8 cellular contexts compared by ENCODE assay signal in genomic region chr12:132986001-132986884, GRCh38. TPM values are rescaled to one million over a fixed set of nuclear protein-coding genes. Genes with fewer than 3 reads are reported as not detected.
A peak's percentile ranks its signal among the peaks of the same experiment; 100 is the strongest.
DNase-seq lines count a peak whose midpoint lies in the region; ATAC-seq and TF ChIP-seq lines count a peak whose summit lies in the region.

TSS of gene ZNF26 (plus strand) at chr12:132986367. CDS start at chr12:132986841, 474 bp downstream.

- peaks cover 50% of the 10 kb centered on the region for H3K79me2 ChIP-seq in SK-N-SH (ENCODE audit: insufficient read depth)

- peak in 1 of 2 donors; percentile 48 for TF ChIP-seq POLR2A in suprapubic skin (IDR thresholded peaks at IDR 0.05)

- ATAC-seq in HG02571 (IDR thresholded peaks at IDR 0.05; ENCODE audit: unreplicated experiment) = peak; percentile 93

- peak; percentile 82 for DNase-seq in GM04504 (ENCODE audit: low read depth)
- peak; percentile 80 for DNase-seq in NCI-H1048 (lab: John Stamatoyannopoulos, UW)
- DNase-seq in SK-N-SH = peak; percentile 93
- DNase-seq in activated naive CD4-positive, alpha-beta T cell treated with anti-CD3 and anti-CD28 coated beads, Interleukin-2, amount 50 U/mL, for 16 hours = peak; percentile 88
- DNase-seq in globus pallidus (ENCODE audit: low spot score) = peak; percentile 93
- peak; percentile 62 to 96 (median 88) for DNase-seq in nucleus accumbens (lab: John Stamatoyannopoulos, UW)
- peak; percentile 90 to 91 for DNase-seq in suprapubic skin (ENCODE audit: low spot score in 2 of 2)

- H4K20me1 ChIP-seq in SK-N-SH (ENCODE audit: insufficient read depth) = no peaks in the 10 kb centered on the region

- H2AFZ ChIP-seq in SK-N-SH (ENCODE audit: low read depth) = peak within 1 kb of the TSS; percentile 100

- H3K4me1 ChIP-seq in SK-N-SH (ENCODE audit: control insufficient read depth in 1 of 2, insufficient read depth in 2 of 2, low read depth in 1 of 2, low read length in 1 of 2) (peaks cover 0 to 5% of the 10 kb centered on the region in 2 experiments; a peak in 1 of 4 replicates), suprapubic skin (peaks cover 16% of the 10 kb centered on the region)

- peaks cover 3% of the 10 kb centered on the region for H3F3A ChIP-seq in SK-N-SH (replicated peaks; ENCODE audit: insufficient read depth)

- TF ChIP-seq CTCF in SK-N-SH (IDR thresholded peaks at IDR 0.05) (no peak), suprapubic skin (IDR thresholded peaks at IDR 0.05) (no peak)

- TF ChIP-seq RAD21 in SK-N-SH (IDR thresholded peaks at IDR 0.05; ENCODE audit: low read length) = no peak

- peak within 1 kb of the TSS; percentile 71 for H3K9ac ChIP-seq in SK-N-SH

- H3K36me3 ChIP-seq in SK-N-SH (replicated peaks in 1 of 2; ENCODE audit: control insufficient read depth in 1 of 2, insufficient read depth in 2 of 2, low read length in 1 of 2) (peaks cover 2 to 28% of the 10 kb centered on the region in 2 experiments), suprapubic skin (peaks cover 19% of the 10 kb centered on the region)

- peaks cover 13% of the 10 kb centered on the region for H3K9me3 ChIP-seq in SK-N-SH
- peaks cover 14% of the 10 kb centered on the region for H3K9me3 ChIP-seq in suprapubic skin

- CTCF ChIA-PET in SK-N-SH (lab: Yijun Ruan, JAX) = interaction anchor here (1.2 kb wide), 1 partner anchor 13 kb away, joined by 3 read pairs; no protein-coding TSS in a partner anchor

- peak within 1 kb of the TSS; percentile 81 for H3K4me2 ChIP-seq in SK-N-SH

- peak within 1 kb of the TSS; percentile 91 to 98 for H3K4me3 ChIP-seq in SK-N-SH (ENCODE audit: low read depth in 2 of 2, low read length in 1 of 2)
- H3K4me3 ChIP-seq in suprapubic skin = peak within 1 kb of the TSS; percentile 75

- H3K27me3 ChIP-seq in SK-N-SH (ENCODE audit: insufficient read depth) (no peaks in the 10 kb centered on the region), suprapubic skin (no peaks in the 10 kb centered on the region)

- POLR2A ChIA-PET in SK-N-SH (lab: Yijun Ruan, JAX) = interaction anchor here (0.6 to 1.5 kb wide), 8 partner anchors 11 to 195 kb away, joined by 3 to 6 read pairs (median 4); partner anchors contain the start of genes CHFR, ZNF268 and ZNF605

- TF ChIP-seq EP300 in SK-N-SH (IDR thresholded peaks at IDR 0.05; ENCODE audit: borderline replicate concordance in 1 of 2, low read depth in 1 of 2, low read length in 1 of 2) = peak in 1 of 2 experiments; percentile 13; a peak in 1 of 4 replicates
- TF ChIP-seq EP300 in suprapubic skin (IDR thresholded peaks at IDR 0.05) = no peak

- 4% methylated on average over 41 of the region's 76 CpGs for WGBS in SK-N-SH (ENCODE audit: low lambda C conversion rate)
- 1% methylated on average over 42 of the region's 76 CpGs for WGBS in suprapubic skin

- H3K27ac ChIP-seq in SK-N-SH (ENCODE audit: low read depth in 2 of 2, low read length in 1 of 2) (peak within 1 kb of the TSS; percentile 66 to 89), suprapubic skin (peak within 1 kb of the TSS; percentile 81)

- no peaks in the 10 kb centered on the region for H3K9me2 ChIP-seq in SK-N-SH

TF ChIP-seq in SK-N-SH, 30 proteins besides CTCF, POLR2A, EP300 and RAD21 (continues in another document):
- no peak; the same call in 1 of the 2 replicates for TF ChIP-seq USF2 (IDR thresholded peaks at IDR 0.05; ENCODE audit: borderline replicate concordance, low read depth, low read length)
- TF ChIP-seq USF1 (IDR thresholded peaks at IDR 0.05; ENCODE audit: borderline replicate concordance, low read depth) = 0 out of 2 replicates have a peak, but pooled peaks have one; percentile 26
- 0 out of 2 replicates have a peak, but pooled peaks have one; percentile 4 for TF ChIP-seq REST (IDR thresholded peaks at IDR 0.05; ENCODE audit: low read depth, low read length)
- TF ChIP-seq POLR2AphosphoS5 (IDR thresholded peaks at IDR 0.05; ENCODE audit: low read depth, low read length) = peak; percentile 87
- TF ChIP-seq CHD2 (IDR thresholded peaks at IDR 0.05; ENCODE audit: low read length, partially characterized antibody) = peak; percentile 93
- TF ChIP-seq TAF1 (IDR thresholded peaks at IDR 0.05; ENCODE audit: borderline replicate concordance, low read depth, low read length) = peak; percentile 75
- TF ChIP-seq JUND (IDR thresholded peaks at IDR 0.05) = no peak
- no peak for TF ChIP-seq FOSL2 (IDR thresholded peaks at IDR 0.05; ENCODE audit: borderline replicate concordance, low read depth)
- no peak for TF ChIP-seq PBX3 (IDR thresholded peaks at IDR 0.05)
- no peak for TF ChIP-seq EZH2phosphoT487 (IDR thresholded peaks at IDR 0.05; ENCODE audit: borderline replicate concordance, low read depth)
- no peak for TF ChIP-seq TEAD4 (IDR thresholded peaks at IDR 0.05; ENCODE audit: borderline replicate concordance, insufficient read depth)
- no peak for TF ChIP-seq SMC3 (IDR thresholded peaks at IDR 0.05; ENCODE audit: low read depth, low read length)
- TF ChIP-seq FOXM1 (IDR thresholded peaks at IDR 0.05; ENCODE audit: low read depth) = no peak
- TF ChIP-seq YY1 (IDR thresholded peaks at IDR 0.05; ENCODE audit: low read depth) = 0 out of 2 replicates have a peak, but pooled peaks have one; percentile 59
- 0 out of 2 replicates have a peak, but pooled peaks have one; percentile 47 for TF ChIP-seq ZBTB33 (IDR thresholded peaks at IDR 0.05; ENCODE audit: borderline replicate concordance, low read depth)
- no peak for TF ChIP-seq MEF2A (IDR thresholded peaks at IDR 0.05; ENCODE audit: borderline replicate concordance, low read depth)
- TF ChIP-seq GATA2 (CRISPR knock-in tag; IDR thresholded peaks at IDR 0.05) = peak; percentile 57

RNA-seq across cellular contexts. Expression of gene ZNF26, which starts in this region (rescaled TPM):
- 7.3 and 9.4 TPM in 2 replicates for polyA plus RNA-seq in SK-N-SH (2012; rRNA removed)
- polyA plus RNA-seq in SK-N-SH (2012; cell fraction: cytosol; rRNA removed) = 4.4 and 5.8 TPM in 2 replicates
- 25.9 and 26.9 TPM in 2 replicates for polyA plus RNA-seq in SK-N-SH (2012; cell fraction: nucleus; rRNA removed)
- 10 to 100 TPM; 10.5 to 23.4 (median 11.8) TPM for total RNA-seq in suprapubic skin

Comparison
In these comparisons a context has a peak if more than half of its experiments do, and no peak if none do; other contexts are left out.
1. Peak in every context shown above with its lines: DNase-seq, ATAC-seq, H3K4me3 ChIP-seq and H3K27ac ChIP-seq.